ENCODE assay signal across 8 cellular contexts in genomic region chr12:89352242-89352491, GRCh38. TPM values are rescaled to one million over a fixed set of nuclear protein-coding genes. Genes with fewer than 3 reads are reported as not detected.
DNase-seq lines count a peak whose midpoint lies in the region; ATAC-seq and TF ChIP-seq lines count a peak whose summit lies in the region.

No MANE protein-coding gene starts in this region.

- no peaks in the 10 kb centered on the region for H3K9me3 ChIP-seq in tibial artery

- H3K27ac ChIP-seq in layer of hippocampus (ENCODE audit: low read depth, low read length) (peak overlapping the region; percentile 89), tibial artery (peak overlapping the region; percentile 95 to 96)

- H3K27me3 Mint-ChIP-seq in activated CD4-positive, alpha-beta T cell treated with anti-CD3 and anti-CD28 coated beads, Interleukin-2, amount 10 ng/mL, durations not matched to agents 7 days and 5 days: no peaks in the 10 kb centered on the region
- peaks cover 2% of the 10 kb centered on the region for H3K27me3 Mint-ChIP-seq in activated naive CD8-positive, alpha-beta T cell

- H3K27ac Mint-ChIP-seq in activated CD4-positive, alpha-beta T cell treated with anti-CD3 and anti-CD28 coated beads, Interleukin-2, amount 10 ng/mL, durations not matched to agents 7 days and 5 days: peak overlapping the region; percentile 95
- peak overlapping the region; percentile 89 for H3K27ac Mint-ChIP-seq in activated naive CD8-positive, alpha-beta T cell

- no peak for DNase-seq in activated CD4-positive, alpha-beta T cell treated with anti-CD3 and anti-CD28 coated beads, Interleukin-2, amount 10 ng/mL, durations not matched to agents 7 days and 5 days
- DNase-seq in activated CD4-positive, alpha-beta T cell treated with anti-CD3 and anti-CD28 coated beads, Interleukin-2, amount 50 U/mL, for 48 hours: no peak
- DNase-seq in tibial artery (no peak), cortex of kidney (lab: John Stamatoyannopoulos, UW) (no peak)
- DNase-seq in effector CD8-positive, alpha-beta T cell (lab: John Stamatoyannopoulos, UW): no peak

- no peak for ATAC-seq in HG02938 (IDR thresholded peaks at IDR 0.05; ENCODE audit: unreplicated experiment)

- H3K36me3 Mint-ChIP-seq in activated CD4-positive, alpha-beta T cell treated with anti-CD3 and anti-CD28 coated beads, Interleukin-2, amount 10 ng/mL, durations not matched to agents 7 days and 5 days (ENCODE audit: low read depth): peaks cover 37% of the 10 kb centered on the region
- H3K36me3 Mint-ChIP-seq in activated naive CD8-positive, alpha-beta T cell: no peaks in the 10 kb centered on the region

- H3K4me3 Mint-ChIP-seq in activated CD4-positive, alpha-beta T cell treated with anti-CD3 and anti-CD28 coated beads, Interleukin-2, amount 10 ng/mL, durations not matched to agents 7 days and 5 days: peak overlapping the region; percentile 98
- peak overlapping the region; percentile 95 for H3K4me3 Mint-ChIP-seq in activated naive CD8-positive, alpha-beta T cell

- no peak for TF ChIP-seq CTCF in tibial artery (IDR thresholded peaks at IDR 0.05)

- H3K4me3 ChIP-seq in tibial artery: peak overlapping the region; percentile 74 to 90

- peaks cover 0 to 44% (median 12%) of the 10 kb centered on the region in 4 donors for H3K4me1 ChIP-seq in tibial artery

- no peaks in the 10 kb centered on the region for H3K9me3 Mint-ChIP-seq in activated CD4-positive, alpha-beta T cell treated with anti-CD3 and anti-CD28 coated beads, Interleukin-2, amount 10 ng/mL, durations not matched to agents 7 days and 5 days
- H3K9me3 Mint-ChIP-seq in activated naive CD8-positive, alpha-beta T cell (ENCODE audit: low read depth): no peaks in the 10 kb centered on the region

- intact Hi-C loops in tibial artery (cut with DNase I; ENCODE audit: low total_unique reads): loop anchor here (5.0 to 10.0 kb wide), 2 partner anchors 100 to 363 kb away; no protein-coding TSS in a partner anchor

- CTCF ChIA-PET in activated CD4-positive, alpha-beta T cell treated with anti-CD3 and anti-CD28 coated beads, Interleukin-2, amount 10 ng/mL, durations not matched to agents 7 days and 5 days (lab: Charles Lee): interaction anchor here (0.8 to 2.0 kb wide), 15 partner anchors 13 to 335 kb away, joined by 3 to 11 read pairs (median 3); no protein-coding TSS in a partner anchor

- H3K4me1 Mint-ChIP-seq in activated CD4-positive, alpha-beta T cell treated with anti-CD3 and anti-CD28 coated beads, Interleukin-2, amount 10 ng/mL, durations not matched to agents 7 days and 5 days: peaks cover 63% of the 10 kb centered on the region
- H3K4me1 Mint-ChIP-seq in activated naive CD8-positive, alpha-beta T cell (ENCODE audit: low read depth): peaks cover 52% of the 10 kb centered on the region

- peaks cover 0 to 9% (median 7%) of the 10 kb centered on the region in 3 donors for H3K36me3 ChIP-seq in tibial artery

- H3K27me3 ChIP-seq in layer of hippocampus (ENCODE audit: control insufficient read depth, insufficient read depth, low read length): no peaks in the 10 kb centered on the region
- H3K27me3 ChIP-seq in tibial artery: no peaks in the 10 kb centered on the region

- POLR2A ChIA-PET in activated CD4-positive, alpha-beta T cell treated with anti-CD3 and anti-CD28 coated beads, Interleukin-2, amount 10 ng/mL, durations not matched to agents 7 days and 5 days (lab: Charles Lee): interaction anchor here (0.5 to 1.9 kb wide), 9 partner anchors 33 to 170 kb away, joined by 3 to 10 read pairs (median 4); no protein-coding TSS in a partner anchor

RNA-seq across cellular contexts. Expression of gene DUSP6, which starts 0.1 kb away (rescaled TPM):
- total RNA-seq in activated CD4-positive, alpha-beta T cell treated with anti-CD3 and anti-CD28 coated beads, Interleukin-2, amount 10 ng/mL, durations not matched to agents 7 days and 5 days: 10 to 100 TPM; 48.2 to 48.5 TPM
